ENCODE assay signal across 10 cellular contexts in the genomic region with DNA sequence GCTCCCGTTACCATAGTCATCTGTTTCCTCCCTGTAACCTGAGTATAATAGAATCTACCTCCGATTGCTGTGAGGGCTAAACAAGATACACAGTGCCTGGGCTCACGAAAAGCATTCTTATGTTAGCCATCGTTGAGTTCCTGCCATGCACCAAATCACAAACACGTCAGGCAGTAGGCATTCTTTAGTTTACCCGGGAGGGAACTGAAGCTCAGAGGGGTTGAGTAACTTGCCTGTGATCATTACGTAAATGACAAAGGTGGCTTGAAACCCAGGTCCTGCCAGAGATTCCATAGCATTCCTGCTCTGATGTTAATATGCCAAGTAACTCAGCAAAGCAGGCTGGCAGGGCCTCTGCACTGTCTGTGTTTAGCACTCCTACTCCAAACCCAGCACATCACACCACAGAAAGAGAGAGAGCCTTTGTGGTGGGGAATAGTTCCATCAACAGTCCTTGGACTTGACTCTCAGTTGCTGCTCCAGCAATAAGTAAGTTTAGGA. TPM values are rescaled to one million over a fixed set of nuclear protein-coding genes. Genes with fewer than 3 reads are reported as not detected.
DNase-seq lines count a peak whose midpoint lies in the region; ATAC-seq and TF ChIP-seq lines count a peak whose summit lies in the region.
"Had no signal": no experiment of that assay in that cellular context is flagged by ENCODE, and none has a peak within 500 bp of the region (broad histone marks: within the 10 kb centered on the region; RNA-seq: fewer than 3 reads in every experiment).

No MANE protein-coding gene starts in this region.

- TF ChIP-seq POLR2A in IMR-90 (IDR thresholded peaks at IDR 0.05; ENCODE audit: low read depth, low read length) = no peak
- TF ChIP-seq POLR2A in body of pancreas (IDR thresholded peaks at IDR 0.05) = no peak

- peaks cover 5% of the 10 kb centered on the region; the same call in 1 of the 2 replicates for H3K4me1 ChIP-seq in IMR-90 (ENCODE audit: control insufficient read depth, insufficient read depth, low read length)
- H3K4me1 ChIP-seq in body of pancreas = peaks cover 7% of the 10 kb centered on the region
- H3K4me1 ChIP-seq in skeletal muscle tissue (ENCODE audit: control insufficient read depth in 3 of 3, insufficient read depth in 3 of 3, low read length in 3 of 3) = peaks cover 19 to 46% (median 44%) of the 10 kb centered on the region in 3 donors
- H3K4me1 ChIP-seq: SJSA1 had no signal

- DNase-seq in IMR-90 = peak; percentile 62
- DNase-seq in body of pancreas = no peak
- DNase-seq in islet precursor cell = peak; percentile 82
- no peak for DNase-seq in DMS79 treated with DMSO at 0.1 percent for 48 hours (lab: John Stamatoyannopoulos, UW)
- no peak for DNase-seq in stimulated activated naive CD4-positive, alpha-beta T cell (lab: John Stamatoyannopoulos, UW)
- no peak for DNase-seq in brain microvascular endothelial cell
- DNase-seq: NCI-H1092 treated with DMSO at 0.1 percent for 48 hours, ovary had no signal

- H3K27ac ChIP-seq in IMR-90 (ENCODE audit: insufficient read depth, low read length) = peak overlapping the region; percentile 30; the same call in 1 of the 2 replicates
- peak overlapping the region in 3 of 4 donors; percentile 15 to 33 (median 30) for H3K27ac ChIP-seq in body of pancreas
- H3K27ac ChIP-seq in skeletal muscle tissue (ENCODE audit: low read depth, low read length) = peak overlapping the region; percentile 76
- no peak overlapping the region for H3K27ac ChIP-seq in brain microvascular endothelial cell
- H3K27ac ChIP-seq: ovary, SJSA1 had no signal

- H2BK120ac ChIP-seq in IMR-90 (ENCODE audit: low read depth, low read length) = no peak overlapping the region

- no peak overlapping the region for H2BK15ac ChIP-seq in IMR-90 (ENCODE audit: low read depth, low read length)

- no peak overlapping the region for H2AK5ac ChIP-seq in IMR-90 (ENCODE audit: low read depth, low read length)

- H3K36me3 ChIP-seq in IMR-90 (ENCODE audit: control insufficient read depth, insufficient read depth, low read length) (no peaks in the 10 kb centered on the region), body of pancreas (replicated peaks in 1 of 2; ENCODE audit: insufficient read depth in 1 of 2, low read depth in 2 of 2) (no peaks in the 10 kb centered on the region), skeletal muscle tissue (ENCODE audit: control insufficient read depth in 3 of 3, insufficient read depth in 3 of 3, low read length in 3 of 3) (no peaks in the 10 kb centered on the region), brain microvascular endothelial cell (replicated peaks) (no peaks in the 10 kb centered on the region)
- H3K36me3 ChIP-seq: ovary, SJSA1 had no signal

- in situ Hi-C loops in IMR-90 (cut with MboI; ENCODE audit: low sequenced_read_pairs) = no loop called here
- in situ Hi-C loops in brain microvascular endothelial cell (cut with HindIII; ENCODE audit: low pct_ligation_motif_present, low sequenced_read_pairs) = no loop called here

- BruUV-seq in IMR-90 (replicated peaks; lab: Mats Ljungman, UMichigan) = no TSS peak

- H4K20me1 ChIP-seq in IMR-90 (ENCODE audit: insufficient read depth, low read length) = no peaks in the 10 kb centered on the region

- intact Hi-C loops in IMR-90 (cut with micrococcal nuclease) (no loop called here), body of pancreas (cut with DNase I) (no loop called here)

- H3K9me3 ChIP-seq in IMR-90 (ENCODE audit: control insufficient read depth, insufficient read depth, low read length) (no peaks in the 10 kb centered on the region), body of pancreas (no peaks in the 10 kb centered on the region), skeletal muscle tissue (ENCODE audit: control insufficient read depth in 3 of 3, low read length in 3 of 3) (no peaks in the 10 kb centered on the region)
- H3K9me3 ChIP-seq: ovary, SJSA1 had no signal

- TF ChIP-seq CTCF in IMR-90 (conservative IDR thresholded peaks at IDR 0.05; ENCODE audit: low read depth, low read length) (no peak), body of pancreas (IDR thresholded peaks at IDR 0.05) (no peak), brain microvascular endothelial cell (IDR thresholded peaks at IDR 0.05; ENCODE audit: low read depth, low read length, missing control alignments) (no peak)

- no peak for TF ChIP-seq RAD21 in IMR-90 (IDR thresholded peaks at IDR 0.05; ENCODE audit: low read length)

- no peak overlapping the region; the same call in 1 of the 2 replicates for H3K4me2 ChIP-seq in IMR-90 (ENCODE audit: low read depth, low read length)

- H3K9ac ChIP-seq in IMR-90 (ENCODE audit: low read depth, low read length) = no peak overlapping the region
- H3K9ac ChIP-seq in skeletal muscle tissue (ENCODE audit: low read depth in 1 of 3, low read length in 3 of 3) = peak overlapping the region; percentile 6 to 97 (median 81)

- no peak overlapping the region for H3K14ac ChIP-seq in IMR-90 (replicated peaks; ENCODE audit: low read depth, low read length)

- no peak overlapping the region for H3K56ac ChIP-seq in IMR-90 (ENCODE audit: extremely low read depth, insufficient read depth, low read length)

- no peaks in the 10 kb centered on the region for H3K79me1 ChIP-seq in IMR-90 (ENCODE audit: low read depth in 1 of 2, low read length in 2 of 2)

- no peak overlapping the region for H2AFZ ChIP-seq in IMR-90 (replicated peaks; ENCODE audit: low read length, poor library complexity)

- H4K8ac ChIP-seq in IMR-90 (ENCODE audit: low read depth in 2 of 2, low read length in 2 of 2) = no peak overlapping the region

- POLR2A ChIA-PET in IMR-90 (lab: Charles Lee; ENCODE audit: unreplicated experiment) = no interaction called here

- dilution Hi-C loops in IMR-90 (cut with HindIII; ENCODE audit: low sequenced_read_pairs, unreplicated experiment) = no loop called here

- H3K4ac ChIP-seq in IMR-90 (ENCODE audit: low read depth, low read length) = no peak overlapping the region

- peak; percentile 54 for ATAC-seq in IMR-90 (ENCODE audit: low read depth)
- peak; percentile 47 for ATAC-seq in body of pancreas

- H3K18ac ChIP-seq in IMR-90 (ENCODE audit: low read depth, low read length) = no peak overlapping the region

- no peak overlapping the region for H4K5ac ChIP-seq in IMR-90 (ENCODE audit: low read depth, low read length)

- WGBS in IMR-90 (ENCODE audit: extremely low coverage in 2 of 2, insufficient read length in 1 of 2), 2 experiments = 10% methylated on average over 2 of the region's 7 CpGs; no CpG with 5 or more reads in 1 of the 2 experiments
- WGBS in body of pancreas, 2 donors = 45% methylated on average over 7 of the region's 7 CpGs

- H3K9me1 ChIP-seq in IMR-90 (ENCODE audit: insufficient read depth, low read length) = no peaks in the 10 kb centered on the region

- no peak overlapping the region for H2AK9ac ChIP-seq in IMR-90 (replicated peaks; ENCODE audit: low read depth, low read length, poor library complexity)

- no peak overlapping the region for H3K23ac ChIP-seq in IMR-90 (ENCODE audit: low read depth, low read length)

- H3K4me3 ChIP-seq in IMR-90 (ENCODE audit: insufficient read depth, low read depth, low read length) (no peak overlapping the region), body of pancreas (no peak overlapping the region), skeletal muscle tissue (ENCODE audit: low read length in 3 of 3) (peak overlapping the region; percentile 79 to 86 (median 81)), brain microvascular endothelial cell (ENCODE audit: low read depth, low read length) (no peak overlapping the region)
- H3K4me3 ChIP-seq: SJSA1 had no signal

- H3K27me3 ChIP-seq in IMR-90 (ENCODE audit: control insufficient read depth, insufficient read depth, low read length) = peaks cover 16% of the 10 kb centered on the region
- no peaks in the 10 kb centered on the region for H3K27me3 ChIP-seq in body of pancreas
- peaks cover 0 to 7% (median 0%) of the 10 kb centered on the region in 3 donors for H3K27me3 ChIP-seq in skeletal muscle tissue (ENCODE audit: control insufficient read depth in 3 of 3, insufficient read depth in 3 of 3, low read length in 3 of 3)
- peaks cover 18% of the 10 kb centered on the region for H3K27me3 ChIP-seq in brain microvascular endothelial cell (replicated peaks)
- H3K27me3 ChIP-seq: ovary had no signal

- H2BK5ac ChIP-seq in IMR-90 (ENCODE audit: low read depth, low read length, poor library complexity, severe bottlenecking) = no peak overlapping the region

- H2BK20ac ChIP-seq in IMR-90 (ENCODE audit: low read depth, low read length) = no peak overlapping the region

- no peak overlapping the region for H4K91ac ChIP-seq in IMR-90 (ENCODE audit: insufficient read depth, low read depth, low read length)

- CTCF ChIA-PET in IMR-90 (lab: Yijun Ruan, JAX) = interaction anchor here (0.6 kb wide), 1 partner anchor 11 kb away, joined by 3 read pairs; no protein-coding TSS in a partner anchor

TF ChIP-seq in IMR-90, 13 proteins besides CTCF, POLR2A, EP300 and RAD21:
- TF ChIP-seq MAZ (IDR thresholded peaks at IDR 0.05; ENCODE audit: borderline replicate concordance, low read depth, low read length) (no peak), CEBPB (IDR thresholded peaks at IDR 0.05; ENCODE audit: low read depth, low read length) (peak; percentile 34; the same call in 1 of the 2 replicates)

RNA-seq across cellular contexts. Expression of a gene that starts 1.4 kb away (rescaled TPM):
- total RNA-seq in IMR-90 (2012; rRNA removed) = under 0.01 TPM in 2 replicates
- 0.05 and 0.10 TPM in 2 replicates for polyA plus RNA-seq in IMR-90 (2012; rRNA removed)
- 0.04 TPM in 2 replicates for polyA plus RNA-seq in IMR-90 (2012; cell fraction: cytosol; rRNA removed)
- 0.01 TPM in 2 replicates for polyA plus RNA-seq in IMR-90 (2012; cell fraction: nucleus; rRNA removed; ENCODE audit: low replicate concordance)
- under 1 TPM in 1 of 2 donors, not detected in 1; under 0.01 TPM for total RNA-seq in body of pancreas
- 2.1 TPM for total RNA-seq in skeletal muscle tissue
- total RNA-seq: SJSA1 had no signal

RNA-seq across cellular contexts. Expression of a gene that starts 22.5 kb away (rescaled TPM):
- total RNA-seq in IMR-90 (2012; rRNA removed) (under 0.01 and 0.18 TPM in 2 replicates), body of pancreas (1 to 10 TPM in 1 of 2 donors, under 1 TPM in 1; 0.33 to 1.6 TPM), skeletal muscle tissue (2.1 TPM)
- polyA plus RNA-seq in IMR-90 (2012; rRNA removed) = 0.33 and 0.44 TPM in 2 replicates
- polyA plus RNA-seq in IMR-90 (2012; cell fraction: cytosol; rRNA removed) = 0.12 and 0.30 TPM in 2 replicates
- polyA plus RNA-seq in IMR-90 (2012; cell fraction: nucleus; rRNA removed; ENCODE audit: low replicate concordance) = 0.59 and 0.63 TPM in 2 replicates
- total RNA-seq: SJSA1 had no signal

RNA-seq across cellular contexts. Expression of a gene that starts 49.7 kb away (rescaled TPM):
- total RNA-seq in IMR-90 (2012; rRNA removed) = not detected in 2 replicates
- polyA plus RNA-seq in IMR-90 (2012; rRNA removed) = not detected in 2 replicates
- polyA plus RNA-seq in IMR-90 (2012; cell fraction: cytosol; rRNA removed) = not detected in 2 replicates
- polyA plus RNA-seq in IMR-90 (2012; cell fraction: nucleus; rRNA removed; ENCODE audit: low replicate concordance) = not detected in 2 replicates
- total RNA-seq in body of pancreas = 1 to 10 TPM in 1 of 2 donors, under 1 TPM in 1; 0.99 to 4.9 TPM
- total RNA-seq in skeletal muscle tissue = 6.8 TPM
- total RNA-seq: SJSA1 had no signal

Comparison
In these comparisons a context has a peak if more than half of its experiments do, and no peak if none do; other contexts are left out.
1. DNase-seq: peak in IMR-90 (single experiment) and islet precursor cell (single experiment); none in body of pancreas (0 of 4), DMS79 treated with DMSO at 0.1 percent for 48 hours (single experiment), stimulated activated naive CD4-positive, alpha-beta T cell (0 of 6) and brain microvascular endothelial cell (single experiment).
2. H3K4me3 ChIP-seq: peak in skeletal muscle tissue (3 of 3); none in IMR-90 (single experiment), body of pancreas (0 of 2) and brain microvascular endothelial cell (single experiment).